ENCODE assay signal across 13 cellular contexts in genomic region chr1:210582186-210582981, GRCh38.
A peak's percentile ranks its signal among the peaks of the same experiment; 100 is the strongest.
DNase-seq lines count a peak whose midpoint lies in the region; ATAC-seq and TF ChIP-seq lines count a peak whose summit lies in the region.
"Had no signal": no experiment of that assay in that cellular context is flagged by ENCODE, and none has a peak within 500 bp of the region (broad histone marks: within the 10 kb centered on the region; RNA-seq: fewer than 3 reads in every experiment).

No MANE protein-coding gene starts in this region.

- no peak overlapping the region for H3K4me3 ChIP-seq in NB4 (ENCODE audit: low read depth, low read length)
- H3K4me3 ChIP-seq in mesenchymal stem cell (ENCODE audit: insufficient read depth in 1 of 2, low read depth in 1 of 2, low read length in 2 of 2), result no peak overlapping the region
- H3K4me3 ChIP-seq: body of pancreas had no signal

- no peaks in the 10 kb centered on the region for H3K36me3 Mint-ChIP-seq in natural killer cell

- H3K4me2 ChIP-seq in mesenchymal stem cell (ENCODE audit: low read length, poor library complexity, severe bottlenecking), result no peak overlapping the region

- H3K4me1 Mint-ChIP-seq in natural killer cell, result peaks cover 0 to 12% of the 10 kb centered on the region in 2 donors
- H3K4me1 Mint-ChIP-seq: activated T-helper 17 cell treated with anti-CD3 and anti-CD28 coated beads, Interleukin-2, amount 50 U/mL, for 72 hours had no signal

- no peak overlapping the region for H2AK5ac ChIP-seq in mesenchymal stem cell (ENCODE audit: low read length, severe bottlenecking)

- no peak overlapping the region for H2BK12ac ChIP-seq in mesenchymal stem cell (ENCODE audit: low read length in 2 of 2)

- H3K79me1 ChIP-seq in mesenchymal stem cell (replicated peaks; ENCODE audit: low read length, poor library complexity, severe bottlenecking), result peaks cover 1% of the 10 kb centered on the region

- H2BK15ac ChIP-seq in mesenchymal stem cell (ENCODE audit: low read depth, poor library complexity, severe bottlenecking), result no peak overlapping the region

- no peak overlapping the region for H4K8ac ChIP-seq in mesenchymal stem cell (ENCODE audit: low read length)

- no peaks in the 10 kb centered on the region for H3K27me3 ChIP-seq in mesenchymal stem cell (ENCODE audit: control insufficient read depth in 1 of 2, insufficient read depth in 1 of 2, low read length in 2 of 2)
- H3K27me3 ChIP-seq: body of pancreas had no signal

- no peaks in the 10 kb centered on the region for H3K9me3 ChIP-seq in mesenchymal stem cell (ENCODE audit: control insufficient read depth, low read length)
- H3K9me3 ChIP-seq: body of pancreas had no signal

- no peak overlapping the region for H2BK5ac ChIP-seq in mesenchymal stem cell (ENCODE audit: low read depth, low read length, poor library complexity, severe bottlenecking)

- peaks cover 5% of the 10 kb centered on the region for H3K4me1 ChIP-seq in mesenchymal stem cell (ENCODE audit: control insufficient read depth, insufficient read depth, low read depth, low read length)
- H3K4me1 ChIP-seq: body of pancreas had no signal

- TF ChIP-seq CTCF in NB4 (IDR thresholded peaks at IDR 0.05; ENCODE audit: low read depth, low read length) (no peak), natural killer cell (IDR thresholded peaks at IDR 0.05) (no peak)

- peak; percentile 43 for ATAC-seq in GM18867 (IDR thresholded peaks at IDR 0.05; ENCODE audit: unreplicated experiment)
- ATAC-seq in HG02759 (IDR thresholded peaks at IDR 0.05; ENCODE audit: unreplicated experiment), result peak; percentile 53
- peak in 2 of 3 donors; percentile 60 to 77 for ATAC-seq in natural killer cell
- ATAC-seq in GM18873 (IDR thresholded peaks at IDR 0.05; ENCODE audit: low FRiP score, unreplicated experiment), result no peak
- ATAC-seq: activated T-helper 17 cell treated with anti-CD3 and anti-CD28 coated beads, Interleukin-2, amount 50 U/mL, for 72 hours; body of pancreas had no signal

- no peak overlapping the region for H3K4me3 Mint-ChIP-seq in natural killer cell
- H3K4me3 Mint-ChIP-seq: activated T-helper 17 cell treated with anti-CD3 and anti-CD28 coated beads, Interleukin-2, amount 50 U/mL, for 72 hours had no signal

- H4K91ac ChIP-seq in mesenchymal stem cell (ENCODE audit: low read length), result no peak overlapping the region

- peak; percentile 18 for DNase-seq in NB4 (ENCODE audit: low read depth)
- DNase-seq in natural killer cell, result no peak
- DNase-seq in mesenchymal stem cell, result no peak
- no peak for DNase-seq in AML-193 (lab: John Stamatoyannopoulos, UW)
- DNase-seq: body of pancreas, GOT3, mammary epithelial cell, NCI-H1092, NCI-H345 had no signal

- H3K4ac ChIP-seq in mesenchymal stem cell (ENCODE audit: low read depth in 1 of 2, low read length in 2 of 2), result no peak overlapping the region

- H2BK120ac ChIP-seq in mesenchymal stem cell (ENCODE audit: low read depth, low read length), result no peak overlapping the region

- no peaks in the 10 kb centered on the region for H3K36me3 ChIP-seq in mesenchymal stem cell (ENCODE audit: control insufficient read depth in 1 of 2, insufficient read depth in 2 of 2, low read depth in 1 of 2, low read length in 2 of 2)

- H3K18ac ChIP-seq in mesenchymal stem cell (ENCODE audit: low read depth in 1 of 2, low read length in 2 of 2), result no peak overlapping the region

- H3K23ac ChIP-seq in mesenchymal stem cell (ENCODE audit: low read length in 2 of 2), result no peak overlapping the region

- no peak overlapping the region for H3K14ac ChIP-seq in mesenchymal stem cell (ENCODE audit: low read length in 2 of 2)

- no peak overlapping the region for H3K27ac Mint-ChIP-seq in natural killer cell
- H3K27ac Mint-ChIP-seq: activated T-helper 17 cell treated with anti-CD3 and anti-CD28 coated beads, Interleukin-2, amount 50 U/mL, for 72 hours had no signal

- no peak for TF ChIP-seq POLR2A in NB4 (IDR thresholded peaks at IDR 0.05; ENCODE audit: extremely low read depth, insufficient read length)

- H3K27me3 Mint-ChIP-seq in natural killer cell (ENCODE audit: low read depth in 2 of 2), result peaks cover 6 to 7% of the 10 kb centered on the region in 2 donors
- H3K27me3 Mint-ChIP-seq: activated T-helper 17 cell treated with anti-CD3 and anti-CD28 coated beads, Interleukin-2, amount 50 U/mL, for 72 hours had no signal

- no peak overlapping the region for H3K27ac ChIP-seq in mesenchymal stem cell (ENCODE audit: low read length, poor library complexity, severe bottlenecking)
- H3K27ac ChIP-seq: body of pancreas had no signal

- H3K9me3 Mint-ChIP-seq in natural killer cell, result no peaks in the 10 kb centered on the region
- H3K9me3 Mint-ChIP-seq: activated T-helper 17 cell treated with anti-CD3 and anti-CD28 coated beads, Interleukin-2, amount 50 U/mL, for 72 hours had no signal

- WGBS in mesenchymal stem cell, result 39% methylated on average over 7 of the region's 10 CpGs

- no peak overlapping the region for H2AFZ ChIP-seq in mesenchymal stem cell (ENCODE audit: low read depth, low read length)

- no peak overlapping the region for H3K9ac ChIP-seq in mesenchymal stem cell (ENCODE audit: low read length)

- intact Hi-C loops in natural killer cell (cut with micrococcal nuclease), result no loop called here
